17 cellular contexts compared by ENCODE assay signal in the genomic region with DNA sequence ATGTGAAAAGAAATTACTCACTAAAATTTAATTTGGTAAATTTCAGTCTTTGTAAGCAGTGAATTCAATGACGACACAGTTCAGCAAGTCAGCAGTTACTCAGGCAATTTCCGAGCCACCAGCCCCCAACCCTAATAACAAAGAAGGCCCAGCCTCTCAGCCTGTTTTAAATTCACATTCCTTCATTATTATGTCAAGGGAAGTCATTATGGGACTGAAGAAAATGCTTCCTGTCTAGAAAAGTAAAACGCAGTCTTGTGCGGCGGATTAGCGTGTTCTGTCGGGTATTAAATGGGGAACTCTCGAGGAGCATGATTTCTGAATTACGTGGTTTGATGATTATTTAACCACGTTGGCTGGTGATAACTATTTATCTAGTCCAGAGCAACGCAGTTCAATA.
DNase-seq lines count a peak whose midpoint lies in the region; ATAC-seq and TF ChIP-seq lines count a peak whose summit lies in the region.
"Had no signal": no experiment of that assay in that cellular context is flagged by ENCODE, and none has a peak within 500 bp of the region (broad histone marks: within the 10 kb centered on the region; RNA-seq: fewer than 3 reads in every experiment).

No MANE protein-coding gene starts in this region.

- peaks cover 3% of the 10 kb centered on the region for H3K27me3 ChIP-seq in adipocyte (replicated peaks; ENCODE audit: control insufficient read depth, insufficient read depth, low read length)

- DNase-seq in ELR (ENCODE audit: low read depth), result peak; percentile 18
- peak; percentile 10 for DNase-seq in adipocyte (ENCODE audit: low read depth)
- peak; percentile 25 for DNase-seq in fibroblast of villous mesenchyme (ENCODE audit: low read depth)
- DNase-seq in non-pigmented ciliary epithelial cell (ENCODE audit: low read depth), result peak; percentile 24
- DNase-seq in left cardiac atrium, result no peak
- no peak for DNase-seq in NCI-H526 treated with DMSO at 0.1 percent for 48 hours (lab: John Stamatoyannopoulos, UW)
- DNase-seq in lower leg skin (ENCODE audit: low spot score in 2 of 2), result no peak
- DNase-seq: activated naive CD4-positive, alpha-beta T cell; effector CD8-positive, alpha-beta T cell; heart right ventricle; left lung; NCI-H1436 treated with DMSO at 0.1 percent for 48 hours; NCI-H345; stimulated activated naive CD4-positive, alpha-beta T cell had no signal

- no peaks in the 10 kb centered on the region for H3K36me3 ChIP-seq in adipocyte (ENCODE audit: control insufficient read depth, insufficient read depth, low read length, severe bottlenecking)
- H3K36me3 ChIP-seq: breast epithelium, heart right ventricle, left lung had no signal

- no peak overlapping the region for H3K4me3 ChIP-seq in adipocyte (ENCODE audit: low read length)
- H3K4me3 ChIP-seq in fibroblast of villous mesenchyme (ENCODE audit: low read depth, low read length), result no peak overlapping the region
- no peak overlapping the region for H3K4me3 ChIP-seq in lower leg skin (ENCODE audit: low read depth, poor library complexity, severe bottlenecking)
- H3K4me3 ChIP-seq: breast epithelium, heart right ventricle, left lung had no signal

- no peaks in the 10 kb centered on the region for H3K9me3 ChIP-seq in adipocyte (ENCODE audit: control insufficient read depth, low read length)
- H3K9me3 ChIP-seq: breast epithelium, heart right ventricle, left lung had no signal

- no peak overlapping the region for H3K9ac ChIP-seq in adipocyte (ENCODE audit: low read length)

- 28 to 42% methylated on average over 11 of the region's 11 CpGs for WGBS in lower leg skin, 2 donors

- H3K4me1 ChIP-seq in adipocyte (ENCODE audit: control insufficient read depth, insufficient read depth, low read length), result no peaks in the 10 kb centered on the region
- H3K4me1 ChIP-seq: breast epithelium, left lung had no signal

- ATAC-seq in left cardiac atrium (no peak), HG02981 (IDR thresholded peaks at IDR 0.05; ENCODE audit: unreplicated experiment) (no peak)
- ATAC-seq: heart right ventricle; left lung; natural killer cell treated with Interleukin-12 subunit alpha and Interleukin-12 subunit beta and Interleukin-15 and Interleukin-18, amount 100 ng/mL, for 72 hours had no signal

- TF ChIP-seq POLR2A in lower leg skin (IDR thresholded peaks at IDR 0.05), result no peak

- intact Hi-C loops in left cardiac atrium (cut with DNase I), result no loop called here
- intact Hi-C loops in lower leg skin (cut with DNase I; ENCODE audit: low total_unique reads), result no loop called here

- TF ChIP-seq CTCF in fibroblast of villous mesenchyme (IDR thresholded peaks at IDR 0.05; ENCODE audit: insufficient read depth, low read depth, low read length), result no peak
- TF ChIP-seq CTCF in lower leg skin (IDR thresholded peaks at IDR 0.05), result no peak

Comparison
In these comparisons a context has a peak if more than half of its experiments do, and no peak if none do; other contexts are left out.
1. DNase-seq: peak in ELR (single experiment), adipocyte (single experiment), fibroblast of villous mesenchyme (single experiment) and non-pigmented ciliary epithelial cell (single experiment); none in left cardiac atrium (single experiment), NCI-H526 treated with DMSO at 0.1 percent for 48 hours (single experiment) and lower leg skin (0 of 2).